In the genomic region with DNA sequence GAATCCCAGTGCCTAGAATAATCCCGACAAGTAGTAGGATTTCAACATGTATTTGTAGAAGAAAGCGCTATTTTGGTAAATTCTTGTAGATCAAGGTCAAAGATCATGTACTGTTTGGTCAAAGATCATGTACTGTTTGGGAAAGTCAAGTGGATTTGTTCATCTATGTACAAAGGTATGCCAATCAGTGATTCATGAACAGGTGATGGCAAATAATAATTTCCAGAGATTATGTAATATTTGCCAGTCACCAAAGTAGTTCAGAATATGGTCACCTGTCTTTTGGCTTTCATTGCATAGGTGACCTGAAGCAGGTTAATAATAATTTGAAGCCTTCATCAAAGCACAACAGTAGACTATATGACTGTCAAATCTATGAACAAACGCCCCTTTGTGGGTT, we compare ENCODE assay signal across 19 cellular contexts.
DNase-seq lines count a peak whose midpoint lies in the region; ATAC-seq, FAIRE-seq and TF ChIP-seq lines count a peak whose summit lies in the region.
"Had no signal": no experiment of that assay in that cellular context is flagged by ENCODE, and none has a peak within 500 bp of the region (broad histone marks: within the 10 kb centered on the region; RNA-seq: fewer than 3 reads in every experiment).

No MANE protein-coding gene starts in this region.

- no peaks in the 10 kb centered on the region for H3K36me3 Mint-ChIP-seq in activated CD4-positive, alpha-beta T cell treated with anti-CD3 and anti-CD28 coated beads, Interleukin-2, amount 10 ng/mL, durations not matched to agents 24 days and 14 days (ENCODE audit: low read depth)
- H3K36me3 Mint-ChIP-seq: CD4-positive, alpha-beta memory T cell had no signal

- no peaks in the 10 kb centered on the region for H3K4me1 ChIP-seq in pancreas

- FAIRE-seq in H54 (lab: Jason Lieb, UNC) (peak; percentile 23), pancreas (lab: Jason Lieb, UNC) (no peak)
- FAIRE-seq: GM12878, GM19239 had no signal

- H3K27me3 ChIP-seq in pancreas, result no peaks in the 10 kb centered on the region

- no peaks in the 10 kb centered on the region for H3K9me3 Mint-ChIP-seq in activated CD4-positive, alpha-beta T cell treated with anti-CD3 and anti-CD28 coated beads, Interleukin-2, amount 10 ng/mL, durations not matched to agents 24 days and 14 days

- H3K27me3 Mint-ChIP-seq in activated CD4-positive, alpha-beta T cell treated with anti-CD3 and anti-CD28 coated beads, Interleukin-2, amount 10 ng/mL, durations not matched to agents 24 days and 14 days, result peaks cover 3% of the 10 kb centered on the region
- H3K27me3 Mint-ChIP-seq: CD4-positive, alpha-beta memory T cell had no signal

- no peaks in the 10 kb centered on the region for H3K9me3 ChIP-seq in pancreas
- H3K9me3 ChIP-seq: HAP-1 had no signal

- no peak overlapping the region for H3K27ac Mint-ChIP-seq in activated CD4-positive, alpha-beta T cell treated with anti-CD3 and anti-CD28 coated beads, Interleukin-2, amount 10 ng/mL, durations not matched to agents 24 days and 14 days
- H3K27ac Mint-ChIP-seq: CD4-positive, alpha-beta memory T cell; HFFc6 had no signal

- DNase-seq in DMS53 treated with DMSO at 0.1 percent for 48 hours (lab: John Stamatoyannopoulos, UW; ENCODE audit: unreplicated experiment) (peak; percentile 16), H54 (ENCODE audit: insufficient read length, low spot score) (no peak), epithelial cell of esophagus (ENCODE audit: low read depth) (peak; percentile 10), pancreas (no peak), NCI-H1092 treated with DMSO at 0.1 percent for 48 hours (lab: John Stamatoyannopoulos, UW) (no peak)
- DNase-seq in stimulated activated CD4-positive, alpha-beta T cell treated with anti-CD3 and anti-CD28 coated beads, Interleukin-15, amount 100 ng/mL, for 24 hours, result no peak
- DNase-seq in activated CD4-positive, alpha-beta T cell treated with anti-CD3 and anti-CD28 coated beads, Interleukin-2, amount 10 ng/mL, durations not matched to agents 24 days and 14 days, result no peak
- DNase-seq: C1 segment of cervical spinal cord; Calu3; CD4-positive, alpha-beta memory T cell; COR-L47; DMS79; EL; GDM1; GM23248; HFFc6 had no signal

- 43 to 44% methylated on average over 3 of the region's 3 CpGs for WGBS in pancreas, 2 donors

- H3K4me3 ChIP-seq in epithelial cell of esophagus (ENCODE audit: low read length) (no peak overlapping the region), pancreas (no peak overlapping the region)
- H3K4me3 ChIP-seq: GM12878, GM23248, HAP-1 had no signal

- no peak overlapping the region for H3K4me3 Mint-ChIP-seq in activated CD4-positive, alpha-beta T cell treated with anti-CD3 and anti-CD28 coated beads, Interleukin-2, amount 10 ng/mL, durations not matched to agents 24 days and 14 days
- H3K4me3 Mint-ChIP-seq: CD4-positive, alpha-beta memory T cell; HFFc6 had no signal

- no peaks in the 10 kb centered on the region for H3K4me1 Mint-ChIP-seq in activated CD4-positive, alpha-beta T cell treated with anti-CD3 and anti-CD28 coated beads, Interleukin-2, amount 10 ng/mL, durations not matched to agents 24 days and 14 days
- H3K4me1 Mint-ChIP-seq: CD4-positive, alpha-beta memory T cell had no signal

- TF ChIP-seq POLR2A in H54 (IDR thresholded peaks at IDR 0.05; ENCODE audit: low read depth, low read length), result no peak

- peak; percentile 54 to 78 (median 68) for ATAC-seq in pancreas
- ATAC-seq: GM12878 had no signal

- no peak overlapping the region for H3K27ac ChIP-seq in pancreas
- H3K27ac ChIP-seq: GM23248 had no signal

- intact Hi-C loops in pancreas (cut with DNase I), result no loop called here
- intact Hi-C loops in activated CD4-positive, alpha-beta T cell treated with anti-CD3 and anti-CD28 coated beads, Interleukin-2, amount 10 ng/mL, durations not matched to agents 24 days and 14 days (cut with micrococcal nuclease), result no loop called here

- TF ChIP-seq CTCF in epithelial cell of esophagus (IDR thresholded peaks at IDR 0.05; ENCODE audit: insufficient read depth, low read depth, low read length, missing control alignments) (no peak), pancreas (IDR thresholded peaks at IDR 0.05) (no peak)

- H3K36me3 ChIP-seq in pancreas, result no peaks in the 10 kb centered on the region
- H3K36me3 ChIP-seq: HAP-1 had no signal

Comparison
In these comparisons a context has a peak if more than half of its experiments do, and no peak if none do; other contexts are left out.
1. DNase-seq: peak in DMS53 treated with DMSO at 0.1 percent for 48 hours (single experiment) and epithelial cell of esophagus (single experiment); none in H54 (single experiment), pancreas (0 of 6), stimulated activated CD4-positive, alpha-beta T cell treated with anti-CD3 and anti-CD28 coated beads, Interleukin-15, amount 100 ng/mL, for 24 hours (single experiment), NCI-H1092 treated with DMSO at 0.1 percent for 48 hours (single experiment) and activated CD4-positive, alpha-beta T cell treated with anti-CD3 and anti-CD28 coated beads, Interleukin-2, amount 10 ng/mL, durations not matched to agents 24 days and 14 days (single experiment).